In genomic region chr1:16217061-16217785, GRCh38 we compare ENCODE assay signal across 8 cellular contexts. TPM values are rescaled to one million over a fixed set of nuclear protein-coding genes. Genes with fewer than 3 reads are reported as not detected.
DNase-seq lines count a peak whose midpoint lies in the region; ATAC-seq, FAIRE-seq and TF ChIP-seq lines count a peak whose summit lies in the region.

No MANE protein-coding gene starts in this region.

- intact Hi-C loops in ascending aorta (cut with DNase I) (loop anchor here (1.0 to 2.0 kb wide), 2 partner anchors 10 to 20 kb away; partner anchors contain the start of gene CPLANE2), right cardiac atrium (cut with DNase I) (no loop called here)

- H3K27me3 ChIP-seq in ascending aorta (no peaks in the 10 kb centered on the region), right cardiac atrium (ENCODE audit: control insufficient read depth, insufficient read depth) (no peaks in the 10 kb centered on the region)

- FAIRE-seq in urothelium cell line (lab: Jason Lieb, UNC): no peak

- TF ChIP-seq CTCF in GM12864 (IDR thresholded peaks at IDR 0.05; ENCODE audit: low read depth, low read length, missing control alignments) (no peak), ascending aorta (IDR thresholded peaks at IDR 0.05) (no peak)

- H3K4me3 ChIP-seq in GM12864 (ENCODE audit: low read depth, low read length) (peak overlapping the region; percentile 61), ascending aorta (peak overlapping the region; percentile 67 to 83), right cardiac atrium (ENCODE audit: low read length) (peak overlapping the region; percentile 18)

- no peaks in the 10 kb centered on the region for H3K36me3 ChIP-seq in ascending aorta

- 2% methylated on average over 46 of the region's 46 CpGs for WGBS in right cardiac atrium

- peak; percentile 82 for DNase-seq in GM12864 (ENCODE audit: low read depth)
- DNase-seq in NCI-H1436 (lab: John Stamatoyannopoulos, UW): peak; percentile 97
- peak; percentile 88 to 93 (median 92) for DNase-seq in T-helper 2 cell
- peak; percentile 93 to 98 for DNase-seq in ascending aorta (ENCODE audit: low spot score in 2 of 2)
- peak; percentile 99 to 100 (median 99) for DNase-seq in right cardiac atrium
- DNase-seq in pulmonary artery endothelial cell (ENCODE audit: low read depth, low spot score): peak; percentile 88
- peak; percentile 34 for DNase-seq in urothelium cell line (ENCODE audit: low spot score)

- H3K4me1 ChIP-seq in ascending aorta (no peaks in the 10 kb centered on the region), right cardiac atrium (ENCODE audit: control insufficient read depth, insufficient read depth, low read length) (no peaks in the 10 kb centered on the region)

- peak overlapping the region; percentile 10 to 52 for H3K27ac ChIP-seq in ascending aorta
- no peak overlapping the region for H3K27ac ChIP-seq in right cardiac atrium (ENCODE audit: low read length)

- ATAC-seq in HG02678 (IDR thresholded peaks at IDR 0.05; ENCODE audit: unreplicated experiment) (peak; percentile 90), right cardiac atrium (peak; percentile 97 to 98)

- H3K9me3 ChIP-seq in ascending aorta: no peaks in the 10 kb centered on the region
- no peaks in the 10 kb centered on the region for H3K9me3 ChIP-seq in right cardiac atrium (ENCODE audit: control insufficient read depth, low read length)

RNA-seq across cellular contexts. Expression of gene ARHGEF19, which starts 4.8 kb away (rescaled TPM):
- total RNA-seq in ascending aorta (1.5 TPM), right cardiac atrium (1 to 10 TPM; 2.2 to 4.3 (median 3.2) TPM), pulmonary artery endothelial cell (4.0 TPM in 2 replicates)
- polyA plus RNA-seq in right cardiac atrium: 2.7 TPM

RNA-seq across cellular contexts. Expression of gene CPLANE2, which starts 19.8 kb away (rescaled TPM):
- total RNA-seq in ascending aorta (not detected), right cardiac atrium (10 to 100 TPM in 1 of 4 donors, 1 to 10 TPM in 3; 4.0 to 11.9 (median 5.0) TPM), pulmonary artery endothelial cell (10.3 and 11.9 TPM in 2 replicates)
- 9.3 TPM for polyA plus RNA-seq in right cardiac atrium

Comparison
In these comparisons a context has a peak if more than half of its experiments do, and no peak if none do; other contexts are left out.
1. DNase-seq: peak in every context shown above with its lines; median percentile 99 in right cardiac atrium; 97 in NCI-H1436; 96 in ascending aorta; 92 in T-helper 2 cell; 88 in pulmonary artery endothelial cell; 82 in GM12864; 34 in urothelium cell line.
2. H3K4me3 ChIP-seq: peak in every context shown above with its lines; median percentile 75 in ascending aorta; 61 in GM12864; 18 in right cardiac atrium.